In the genomic region with DNA sequence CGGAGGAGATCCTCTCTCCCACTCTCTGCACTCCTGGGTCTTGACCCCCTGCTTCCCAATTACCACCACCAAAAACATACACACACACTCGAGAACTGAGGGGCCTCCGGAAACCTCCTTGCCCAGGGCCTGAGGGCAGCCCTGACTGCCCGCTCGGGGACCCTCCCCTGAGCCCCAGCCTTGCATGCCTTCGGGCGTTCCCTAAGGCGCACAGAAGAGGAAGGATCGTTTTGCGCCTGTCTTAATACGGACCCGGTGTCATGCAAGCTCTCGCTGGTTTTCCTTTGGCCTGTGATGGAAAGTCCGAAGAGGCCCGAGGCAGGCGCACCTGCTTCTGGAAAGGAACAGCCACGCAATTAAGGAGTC, we compare ENCODE assay signal across 9 cellular contexts. TPM values are rescaled to one million over a fixed set of nuclear protein-coding genes. Genes with fewer than 3 reads are reported as not detected.
DNase-seq lines count a peak whose midpoint lies in the region; ATAC-seq and TF ChIP-seq lines count a peak whose summit lies in the region.
"Had no signal": no experiment of that assay in that cellular context is flagged by ENCODE, and none has a peak within 500 bp of the region (broad histone marks: within the 10 kb centered on the region; RNA-seq: fewer than 3 reads in every experiment).

No MANE protein-coding gene starts in this region.

- H3K4me1 Mint-ChIP-seq in stimulated activated effector memory CD8-positive, alpha-beta T cell treated with anti-CD3 and anti-CD28 coated beads, Interleukin-12 subunit alpha, Interleukin-12 subunit beta, amount 100 ng/mL, for 72 hours = peaks cover 15% of the 10 kb centered on the region

- intact Hi-C loops in esophagus muscularis mucosa (cut with DNase I) = no loop called here

- no peak overlapping the region for H3K4me3 Mint-ChIP-seq in stimulated activated effector memory CD8-positive, alpha-beta T cell treated with anti-CD3 and anti-CD28 coated beads, Interleukin-12 subunit alpha, Interleukin-12 subunit beta, amount 100 ng/mL, for 72 hours

- H3K9me3 ChIP-seq in MM.1S (replicated peaks; ENCODE audit: insufficient read depth, low read length) (no peaks in the 10 kb centered on the region), esophagus muscularis mucosa (no peaks in the 10 kb centered on the region)

- no peaks in the 10 kb centered on the region for H4K20me1 ChIP-seq in MM.1S (ENCODE audit: insufficient read depth, low read length)

- no peaks in the 10 kb centered on the region for H3K36me3 Mint-ChIP-seq in stimulated activated effector memory CD8-positive, alpha-beta T cell treated with anti-CD3 and anti-CD28 coated beads, Interleukin-12 subunit alpha, Interleukin-12 subunit beta, amount 100 ng/mL, for 72 hours

- TF ChIP-seq CTCF in MM.1S (IDR thresholded peaks at IDR 0.05; ENCODE audit: low read length) (no peak), esophagus muscularis mucosa (IDR thresholded peaks at IDR 0.05) (no peak)

- no peaks in the 10 kb centered on the region for H3K79me2 ChIP-seq in MM.1S (ENCODE audit: low read length)

- no peak for TF ChIP-seq EP300 in esophagus muscularis mucosa (IDR thresholded peaks at IDR 0.05)

- no peaks in the 10 kb centered on the region for H3F3A ChIP-seq in MM.1S (ENCODE audit: insufficient read depth, low read length)

- H3K4me3 ChIP-seq in MM.1S (ENCODE audit: low read length) = no peak overlapping the region; the same call in 1 of the 2 replicates
- H3K4me3 ChIP-seq in esophagus muscularis mucosa = peak overlapping the region; percentile 53 to 62 (median 56)

- peak overlapping the region; percentile 92 for H2AFZ ChIP-seq in MM.1S (ENCODE audit: low read length)

- no peak overlapping the region for H3K27ac Mint-ChIP-seq in stimulated activated effector memory CD8-positive, alpha-beta T cell treated with anti-CD3 and anti-CD28 coated beads, Interleukin-12 subunit alpha, Interleukin-12 subunit beta, amount 100 ng/mL, for 72 hours

- H3K4me2 ChIP-seq in MM.1S (ENCODE audit: low read depth, low read length) = peak overlapping the region; percentile 81; the same call in 1 of the 2 replicates

- peak; percentile 4 for ATAC-seq in stimulated activated effector memory CD8-positive, alpha-beta T cell treated with anti-CD3 and anti-CD28 coated beads, Interleukin-12 subunit alpha, Interleukin-12 subunit beta, amount 100 ng/mL, for 72 hours
- no peak for ATAC-seq in HG02798 (IDR thresholded peaks at IDR 0.05; ENCODE audit: poor library complexity, unreplicated experiment)

- H3K9me2 ChIP-seq in MM.1S (replicated peaks; ENCODE audit: insufficient read depth, low read length) = no peaks in the 10 kb centered on the region

- H3K27me3 ChIP-seq in MM.1S (replicated peaks; ENCODE audit: insufficient read depth, low read length) = peaks cover 15% of the 10 kb centered on the region
- peaks cover 0 to 98% (median 22%) of the 10 kb centered on the region in 4 donors for H3K27me3 ChIP-seq in esophagus muscularis mucosa

- TF ChIP-seq POLR2A in esophagus muscularis mucosa (IDR thresholded peaks at IDR 0.05; ENCODE audit: low read depth) = no peak

- H3K27ac ChIP-seq in MM.1S (ENCODE audit: low read length) (no peak overlapping the region), esophagus muscularis mucosa (replicated peaks in 1 of 4) (no peak overlapping the region)

- no peaks in the 10 kb centered on the region for H3K4me1 ChIP-seq in MM.1S (ENCODE audit: low read length)
- H3K4me1 ChIP-seq in esophagus muscularis mucosa = peaks cover 12 to 21% (median 21%) of the 10 kb centered on the region in 4 donors

- DNase-seq in DMS53 (lab: John Stamatoyannopoulos, UW) = peak; percentile 37
- DNase-seq in DMS53 treated with DMSO at 0.1 percent for 48 hours (lab: John Stamatoyannopoulos, UW; ENCODE audit: unreplicated experiment) = no peak
- DNase-seq in MM.1S = no peak
- no peak for DNase-seq in esophagus muscularis mucosa (ENCODE audit: extremely low spot score)
- DNase-seq in stimulated activated effector memory CD8-positive, alpha-beta T cell treated with anti-CD3 and anti-CD28 coated beads, Interleukin-12 subunit alpha, Interleukin-12 subunit beta, amount 100 ng/mL, for 72 hours (ENCODE audit: low spot score in 2 of 2) = no peak
- DNase-seq in NCI-H69 (lab: John Stamatoyannopoulos, UW) = no peak
- no peak for DNase-seq in NCI-H345 (lab: John Stamatoyannopoulos, UW)
- DNase-seq: NCI-H1694 treated with DMSO at 0.1 percent for 48 hours had no signal

- WGBS in esophagus muscularis mucosa = 39% methylated on average over 17 of the region's 17 CpGs

- no peak overlapping the region for H3K9ac ChIP-seq in MM.1S (ENCODE audit: low read length)

- H3K36me3 ChIP-seq in MM.1S (replicated peaks; ENCODE audit: insufficient read depth, low read length) (no peaks in the 10 kb centered on the region), esophagus muscularis mucosa (no peaks in the 10 kb centered on the region)

- H3K9me3 Mint-ChIP-seq in stimulated activated effector memory CD8-positive, alpha-beta T cell treated with anti-CD3 and anti-CD28 coated beads, Interleukin-12 subunit alpha, Interleukin-12 subunit beta, amount 100 ng/mL, for 72 hours = no peaks in the 10 kb centered on the region

RNA-seq across cellular contexts. Expression of gene POU3F3, which starts 19.8 kb away (rescaled TPM):
- under 1 TPM in 1 of 4 donors, not detected in 3; 0.11 TPM for total RNA-seq in esophagus muscularis mucosa
